ENCODE assay signal across 1 cellular context in genomic region chr4:77156912-77157858, GRCh38.
TF ChIP-seq lines count a peak whose summit lies in the region.

A gene with protein sequence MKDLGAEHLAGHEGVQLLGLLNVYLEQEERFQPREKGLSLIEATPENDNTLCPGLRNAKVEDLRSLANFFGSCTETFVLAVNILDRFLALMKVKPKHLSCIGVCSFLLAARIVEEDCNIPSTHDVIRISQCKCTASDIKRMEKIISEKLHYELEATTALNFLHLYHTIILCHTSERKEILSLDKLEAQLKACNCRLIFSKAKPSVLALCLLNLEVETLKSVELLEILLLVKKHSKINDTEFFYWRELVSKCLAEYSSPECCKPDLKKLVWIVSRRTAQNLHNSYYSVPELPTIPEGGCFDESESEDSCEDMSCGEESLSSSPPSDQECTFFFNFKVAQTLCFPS (plus strand): TSS chr4:77157207. CDS start chr4:77158533, 1,326 bp downstream.

TF ChIP-seq in HepG2, 621 proteins besides CTCF, POLR2A, EP300 and RAD21 (continued from another document and continues in another):
- TF ChIP-seq MXD1 (CRISPR knock-in tag; IDR thresholded peaks at IDR 0.05) (peak; percentile 45; the same call in 1 of the 2 replicates), RAD51 (IDR thresholded peaks at IDR 0.05; ENCODE audit: borderline replicate concordance) (peak; percentile 54; the same call in 1 of the 2 replicates), MXD3 (CRISPR knock-in tag; IDR thresholded peaks at IDR 0.05) (peak; percentile 35; the same call in 1 of the 2 replicates), MLXIP (CRISPR knock-in tag; IDR thresholded peaks at IDR 0.05; ENCODE audit: borderline replicate concordance) (0 out of 2 replicates have a peak, but pooled peaks have one; percentile 49), ZSCAN21 (CRISPR knock-in tag; IDR thresholded peaks at IDR 0.05; ENCODE audit: borderline replicate concordance) (peak; percentile 56; the same call in 1 of the 2 replicates), SMAD3 (CRISPR knock-in tag; IDR thresholded peaks at IDR 0.05) (no peak), EZH2 (conservative IDR thresholded peaks at IDR 0.05; ENCODE audit: low read depth, low read length) (no peak), ADNP (CRISPR knock-in tag; IDR thresholded peaks at IDR 0.05) (no peak), ELF1 (CRISPR knock-in tag; IDR thresholded peaks at IDR 0.05) (peak; percentile 52; the same call in 1 of the 2 replicates), YEATS2 (CRISPR knock-in tag; IDR thresholded peaks at IDR 0.05; ENCODE audit: borderline replicate concordance) (peak; percentile 68; the same call in 1 of the 2 replicates), DNMT1 (CRISPR knock-in tag; IDR thresholded peaks at IDR 0.05) (no peak), DMAP1 (CRISPR knock-in tag; IDR thresholded peaks at IDR 0.05) (peak; percentile 98), SAP130 (CRISPR knock-in tag; IDR thresholded peaks at IDR 0.05; ENCODE audit: low read depth) (peak; percentile 98), NFE2L1 (CRISPR knock-in tag; IDR thresholded peaks at IDR 0.05; ENCODE audit: borderline replicate concordance) (no peak), ATAD3A (CRISPR knock-in tag; IDR thresholded peaks at IDR 0.05) (no peak), EHMT2 (IDR thresholded peaks at IDR 0.05; ENCODE audit: borderline replicate concordance, low read depth, low read length) (peak; percentile 45; the same call in 1 of the 2 replicates), RFX5 (IDR thresholded peaks at IDR 0.05; ENCODE audit: low read depth, low read length) (no peak), ATF7 (IDR thresholded peaks at IDR 0.05) (no peak), ATF7 (CRISPR knock-in tag; IDR thresholded peaks at IDR 0.05) (no peak), ZFP91 (CRISPR knock-in tag; IDR thresholded peaks at IDR 0.05; ENCODE audit: borderline replicate concordance) (peak; percentile 95; the same call in 1 of the 2 replicates), MXD4 (CRISPR knock-in tag; IDR thresholded peaks at IDR 0.05) (peak; percentile 56; the same call in 1 of the 2 replicates), GATAD2A (CRISPR knock-in tag; IDR thresholded peaks at IDR 0.05) (no peak), RXRB (CRISPR knock-in tag; IDR thresholded peaks at IDR 0.05; ENCODE audit: borderline replicate concordance) (no peak), ZNF318 (CRISPR knock-in tag; IDR thresholded peaks at IDR 0.05) (no peak), SP2 (CRISPR knock-in tag; IDR thresholded peaks at IDR 0.05) (peak; percentile 61; the same call in 1 of the 2 replicates), ZNF234 (CRISPR knock-in tag; conservative IDR thresholded peaks at IDR 0.05) (no peak), NFE2L2 (IDR thresholded peaks at IDR 0.05; ENCODE audit: low read length) (no peak), ZKSCAN8 (CRISPR knock-in tag; IDR thresholded peaks at IDR 0.05; ENCODE audit: borderline replicate concordance) (no peak), ISX (CRISPR knock-in tag; conservative IDR thresholded peaks at IDR 0.05) (no peak; the same call in 1 of the 2 replicates), CENPT (CRISPR knock-in tag; IDR thresholded peaks at IDR 0.05; ENCODE audit: low read depth) (no peak), ZNF776 (CRISPR knock-in tag; IDR thresholded peaks at IDR 0.05) (no peak; the same call in 1 of the 2 replicates)
- TF ChIP-seq, protein P1, sequence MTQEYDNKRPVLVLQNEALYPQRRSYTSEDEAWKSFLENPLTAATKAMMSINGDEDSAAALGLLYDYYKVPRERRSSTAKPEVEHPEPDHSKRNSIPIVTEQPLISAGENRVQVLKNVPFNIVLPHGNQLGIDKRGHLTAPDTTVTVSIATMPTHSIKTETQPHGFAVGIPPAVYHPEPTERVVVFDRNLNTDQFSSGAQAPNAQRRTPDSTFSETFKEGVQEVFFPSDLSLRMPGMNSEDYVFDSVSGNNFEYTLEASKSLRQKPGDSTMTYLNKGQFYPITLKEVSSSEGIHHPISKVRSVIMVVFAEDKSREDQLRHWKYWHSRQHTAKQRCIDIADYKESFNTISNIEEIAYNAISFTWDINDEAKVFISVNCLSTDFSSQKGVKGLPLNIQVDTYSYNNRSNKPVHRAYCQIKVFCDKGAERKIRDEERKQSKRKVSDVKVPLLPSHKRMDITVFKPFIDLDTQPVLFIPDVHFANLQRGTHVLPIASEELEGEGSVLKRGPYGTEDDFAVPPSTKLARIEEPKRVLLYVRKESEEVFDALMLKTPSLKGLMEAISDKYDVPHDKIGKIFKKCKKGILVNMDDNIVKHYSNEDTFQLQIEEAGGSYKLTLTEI (CRISPR knock-in tag; conservative IDR thresholded peaks at IDR 0.05), result no peak
- TF ChIP-seq, protein P2, sequence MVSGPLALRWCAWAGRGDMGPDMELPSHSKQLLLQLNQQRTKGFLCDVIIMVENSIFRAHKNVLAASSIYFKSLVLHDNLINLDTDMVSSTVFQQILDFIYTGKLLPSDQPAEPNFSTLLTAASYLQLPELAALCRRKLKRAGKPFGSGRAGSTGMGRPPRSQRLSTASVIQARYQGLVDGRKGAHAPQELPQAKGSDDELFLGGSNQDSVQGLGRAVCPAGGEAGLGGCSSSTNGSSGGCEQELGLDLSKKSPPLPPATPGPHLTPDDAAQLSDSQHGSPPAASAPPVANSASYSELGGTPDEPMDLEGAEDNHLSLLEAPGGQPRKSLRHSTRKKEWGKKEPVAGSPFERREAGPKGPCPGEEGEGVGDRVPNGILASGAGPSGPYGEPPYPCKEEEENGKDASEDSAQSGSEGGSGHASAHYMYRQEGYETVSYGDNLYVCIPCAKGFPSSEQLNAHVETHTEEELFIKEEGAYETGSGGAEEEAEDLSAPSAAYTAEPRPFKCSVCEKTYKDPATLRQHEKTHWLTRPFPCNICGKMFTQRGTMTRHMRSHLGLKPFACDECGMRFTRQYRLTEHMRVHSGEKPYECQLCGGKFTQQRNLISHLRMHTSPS (CRISPR knock-in tag; IDR thresholded peaks at IDR 0.05; ENCODE audit: low read depth), result no peak
- TF ChIP-seq, protein P3, sequence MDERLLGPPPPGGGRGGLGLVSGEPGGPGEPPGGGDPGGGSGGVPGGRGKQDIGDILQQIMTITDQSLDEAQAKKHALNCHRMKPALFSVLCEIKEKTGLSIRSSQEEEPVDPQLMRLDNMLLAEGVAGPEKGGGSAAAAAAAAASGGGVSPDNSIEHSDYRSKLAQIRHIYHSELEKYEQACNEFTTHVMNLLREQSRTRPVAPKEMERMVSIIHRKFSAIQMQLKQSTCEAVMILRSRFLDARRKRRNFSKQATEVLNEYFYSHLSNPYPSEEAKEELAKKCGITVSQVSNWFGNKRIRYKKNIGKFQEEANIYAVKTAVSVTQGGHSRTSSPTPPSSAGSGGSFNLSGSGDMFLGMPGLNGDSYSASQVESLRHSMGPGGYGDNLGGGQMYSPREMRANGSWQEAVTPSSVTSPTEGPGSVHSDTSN (CRISPR knock-in tag; IDR thresholded peaks at IDR 0.05), result no peak
- TF ChIP-seq, protein P4, sequence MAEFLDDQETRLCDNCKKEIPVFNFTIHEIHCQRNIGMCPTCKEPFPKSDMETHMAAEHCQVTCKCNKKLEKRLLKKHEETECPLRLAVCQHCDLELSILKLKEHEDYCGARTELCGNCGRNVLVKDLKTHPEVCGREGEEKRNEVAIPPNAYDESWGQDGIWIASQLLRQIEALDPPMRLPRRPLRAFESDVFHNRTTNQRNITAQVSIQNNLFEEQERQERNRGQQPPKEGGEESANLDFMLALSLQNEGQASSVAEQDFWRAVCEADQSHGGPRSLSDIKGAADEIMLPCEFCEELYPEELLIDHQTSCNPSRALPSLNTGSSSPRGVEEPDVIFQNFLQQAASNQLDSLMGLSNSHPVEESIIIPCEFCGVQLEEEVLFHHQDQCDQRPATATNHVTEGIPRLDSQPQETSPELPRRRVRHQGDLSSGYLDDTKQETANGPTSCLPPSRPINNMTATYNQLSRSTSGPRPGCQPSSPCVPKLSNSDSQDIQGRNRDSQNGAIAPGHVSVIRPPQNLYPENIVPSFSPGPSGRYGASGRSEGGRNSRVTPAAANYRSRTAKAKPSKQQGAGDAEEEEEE (CRISPR knock-in tag; IDR thresholded peaks at IDR 0.05; ENCODE audit: borderline replicate concordance), result no peak
- TF ChIP-seq, protein P5, sequence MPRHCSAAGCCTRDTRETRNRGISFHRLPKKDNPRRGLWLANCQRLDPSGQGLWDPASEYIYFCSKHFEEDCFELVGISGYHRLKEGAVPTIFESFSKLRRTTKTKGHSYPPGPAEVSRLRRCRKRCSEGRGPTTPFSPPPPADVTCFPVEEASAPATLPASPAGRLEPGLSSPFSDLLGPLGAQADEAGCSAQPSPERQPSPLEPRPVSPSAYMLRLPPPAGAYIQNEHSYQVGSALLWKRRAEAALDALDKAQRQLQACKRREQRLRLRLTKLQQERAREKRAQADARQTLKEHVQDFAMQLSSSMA (CRISPR knock-in tag; IDR thresholded peaks at IDR 0.05), result no peak
